ENCODE assay signal across 9 cellular contexts in genomic region chr6:30570263-30570662, GRCh38. TPM values are rescaled to one million over a fixed set of nuclear protein-coding genes. Genes with fewer than 3 reads are reported as not detected.
A peak's percentile ranks its signal among the peaks of the same experiment; 100 is the strongest.
DNase-seq lines count a peak whose midpoint lies in the region; ATAC-seq and TF ChIP-seq lines count a peak whose summit lies in the region.
"Had no signal": no experiment of that assay in that cellular context is flagged by ENCODE, and none has a peak within 500 bp of the region (broad histone marks: within the 10 kb centered on the region; RNA-seq: fewer than 3 reads in every experiment).

No MANE protein-coding gene starts in this region.

- peaks cover 29 to 49% (median 41%) of the 10 kb centered on the region in 3 donors for H3K4me1 Mint-ChIP-seq in IgD-negative memory B cell
- H3K4me1 Mint-ChIP-seq in natural killer cell: peaks cover 51 to 52% of the 10 kb centered on the region in 2 donors

- DNase-seq in AG10803 (ENCODE audit: low read depth) (no peak), caudate nucleus (lab: John Stamatoyannopoulos, UW) (no peak), natural killer cell (no peak), LoVo (ENCODE audit: low spot score) (no peak), D341Med (ENCODE audit: low spot score) (no peak)
- DNase-seq: NCI-H1436 treated with DMSO at 0.1 percent for 48 hours had no signal

- H3K4me3 Mint-ChIP-seq in IgD-negative memory B cell: peak overlapping the region; percentile 95 to 99 (median 96)
- peak overlapping the region; percentile 95 for H3K4me3 Mint-ChIP-seq in natural killer cell

- H3K9me3 Mint-ChIP-seq in IgD-negative memory B cell (no peaks in the 10 kb centered on the region), natural killer cell (no peaks in the 10 kb centered on the region)

- H3K27ac Mint-ChIP-seq in IgD-negative memory B cell: peak overlapping the region; percentile 94 to 99 (median 99)
- peak overlapping the region; percentile 98 to 99 for H3K27ac Mint-ChIP-seq in natural killer cell

- ATAC-seq in natural killer cell: no peak
- ATAC-seq in HG02840 (IDR thresholded peaks at IDR 0.05; ENCODE audit: low FRiP score, unreplicated experiment): no peak
- no peak for ATAC-seq in GM18907 (IDR thresholded peaks at IDR 0.05; ENCODE audit: unreplicated experiment)

- H3K4me3 ChIP-seq in AG10803 (ENCODE audit: low read length): peak overlapping the region; percentile 87

- peak overlapping the region; percentile 67 for H3K27ac ChIP-seq in caudate nucleus (ENCODE audit: low read depth, low read length)

- TF ChIP-seq CTCF in AG10803 (conservative IDR thresholded peaks at IDR 0.05; ENCODE audit: low read length): no peak
- TF ChIP-seq CTCF in natural killer cell (IDR thresholded peaks at IDR 0.05): no peak

- H3K27me3 Mint-ChIP-seq in IgD-negative memory B cell (peaks cover 3% of the 10 kb centered on the region), natural killer cell (ENCODE audit: low read depth in 2 of 2) (no peaks in the 10 kb centered on the region)

- intact Hi-C loops in natural killer cell (cut with micrococcal nuclease): no loop called here

- H3K36me3 Mint-ChIP-seq in IgD-negative memory B cell: no peaks in the 10 kb centered on the region
- no peaks in the 10 kb centered on the region for H3K36me3 Mint-ChIP-seq in natural killer cell

RNA-seq across cellular contexts. Expression of gene ABCF1, which starts 1.0 kb away (rescaled TPM):
- polyA plus RNA-seq in IgD-negative memory B cell: 33.7 TPM
- 100 to 1,000 TPM in 2 of 3 donors, 10 to 100 TPM in 1; 91.4 to 138 (median 138) TPM for total RNA-seq in natural killer cell

RNA-seq across cellular contexts. Expression of gene PRR3, which starts 13.2 kb away (rescaled TPM):
- polyA plus RNA-seq in IgD-negative memory B cell: 8.8 TPM
- total RNA-seq in natural killer cell: 10 to 100 TPM in 2 of 3 donors, 1 to 10 TPM in 1; 9.5 to 14.8 (median 13.9) TPM

RNA-seq across cellular contexts. Expression of gene GNL1, which starts 14.0 kb away (rescaled TPM):
- 46.1 TPM for polyA plus RNA-seq in IgD-negative memory B cell
- 100 to 1,000 TPM; 137 to 208 (median 187) TPM for total RNA-seq in natural killer cell

RNA-seq across cellular contexts. Expression of gene PPP1R10, which starts 46.8 kb away (rescaled TPM):
- 28.0 TPM for polyA plus RNA-seq in IgD-negative memory B cell
- total RNA-seq in natural killer cell: 100 to 1,000 TPM; 151 to 222 (median 174) TPM

RNA-seq across cellular contexts. Expression of gene MRPS18B, which starts 47.4 kb away (rescaled TPM):
- polyA plus RNA-seq in IgD-negative memory B cell: 146 TPM
- 10 to 100 TPM; 14.2 to 19.9 (median 16.6) TPM for total RNA-seq in natural killer cell
